Comparison of ENCODE assay signal across 2 cellular contexts in genomic region chr22:21609556-21610157, GRCh38. TPM values are rescaled to one million over a fixed set of nuclear protein-coding genes. Genes with fewer than 3 reads are reported as not detected.
"Had no signal": no experiment of that assay in that cellular context is flagged by ENCODE, and none has a peak within 500 bp of the region (broad histone marks: within the 10 kb centered on the region; RNA-seq: fewer than 3 reads in every experiment).

No MANE protein-coding gene starts in this region.

RNA-seq across cellular contexts. Expression of gene CCDC116, which starts 22.9 kb away (rescaled TPM):
- total RNA-seq: ascending aorta, bronchial epithelial cell had no signal
